In the genomic region with DNA sequence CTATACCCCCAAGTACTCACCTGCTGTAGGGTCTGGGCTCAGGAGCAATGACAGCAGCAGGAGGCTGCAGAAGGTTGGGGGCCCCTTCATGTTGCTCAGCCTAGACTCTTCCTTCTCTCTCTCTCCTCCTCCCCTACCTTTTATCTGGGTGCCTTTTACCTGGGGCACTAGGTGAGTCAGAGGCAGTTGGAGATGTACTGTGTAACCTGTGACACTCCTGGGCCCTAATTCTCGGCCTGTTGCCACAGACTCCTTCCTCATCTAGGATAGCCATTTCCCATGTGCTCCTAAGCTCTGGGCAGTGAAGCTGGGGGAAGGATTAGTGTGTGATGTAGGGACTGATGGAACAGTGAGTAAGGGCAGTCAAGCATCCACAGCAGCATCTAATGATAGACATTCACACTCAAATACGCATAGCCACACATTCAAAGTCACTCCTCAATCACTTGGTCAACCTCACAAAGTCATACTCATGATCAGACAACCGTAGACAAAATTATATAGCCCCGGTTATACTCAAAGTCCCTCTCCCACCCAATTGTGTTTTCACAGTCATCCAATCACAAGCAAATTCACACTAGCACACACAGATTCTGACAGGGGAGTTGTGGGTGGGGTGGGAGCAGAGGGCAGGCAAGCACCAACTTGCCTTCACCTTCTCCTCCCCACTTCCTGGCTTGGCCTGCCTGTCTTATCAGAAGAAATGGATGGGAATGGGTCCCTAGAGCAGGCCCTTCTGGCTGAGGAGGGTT, we compare ENCODE assay signal across 14 cellular contexts. TPM values are rescaled to one million over a fixed set of nuclear protein-coding genes. Genes with fewer than 3 reads are reported as not detected.
A peak's percentile ranks its signal among the peaks of the same experiment; 100 is the strongest.
DNase-seq lines count a peak whose midpoint lies in the region; ATAC-seq and TF ChIP-seq lines count a peak whose summit lies in the region.
"Had no signal": no experiment of that assay in that cellular context is flagged by ENCODE, and none has a peak within 500 bp of the region (broad histone marks: within the 10 kb centered on the region; RNA-seq: fewer than 3 reads in every experiment).

TSS of gene CCL27 (minus strand) at position 114 of the 752 bp plus-strand sequence. CDS start at position 90, 24 bp downstream.

- H3K9me3 ChIP-seq in thymus (ENCODE audit: control insufficient read depth) (no peaks in the 10 kb centered on the region), mucosa of descending colon (no peaks in the 10 kb centered on the region)
- H3K9me3 ChIP-seq: prostate gland, SJSA1 had no signal

- peak within 1 kb of the TSS; percentile 80 for H3K27ac Mint-ChIP-seq in activated T-helper 1 cell treated with anti-CD3 and anti-CD28 coated beads, Interleukin-12 subunit alpha, Interleukin-12 subunit beta, Interleukin-2, Interleukin-4 antibody, amounts not matched to agents 30 ng/mL and 10 ng/mL and 1 ng/mL, durations not matched to agents 14 hours and 24 hours and 36 hours

- H3K4me3 ChIP-seq in thymus (ENCODE audit: low read length) = no peak within 1 kb of the TSS
- no peak within 1 kb of the TSS for H3K4me3 ChIP-seq in mucosa of descending colon
- H3K4me3 ChIP-seq: prostate gland, SJSA1 had no signal

- H3K27me3 ChIP-seq in thymus (ENCODE audit: control insufficient read depth, insufficient read depth) = no peaks in the 10 kb centered on the region
- H3K27me3 ChIP-seq: SJSA1 had no signal

- TF ChIP-seq CTCF in mucosa of descending colon (IDR thresholded peaks at IDR 0.05) = no peak

- H3K4me3 Mint-ChIP-seq in activated T-helper 1 cell treated with anti-CD3 and anti-CD28 coated beads, Interleukin-12 subunit alpha, Interleukin-12 subunit beta, Interleukin-2, Interleukin-4 antibody, amounts not matched to agents 30 ng/mL and 10 ng/mL and 1 ng/mL, durations not matched to agents 14 hours and 24 hours and 36 hours = peak within 1 kb of the TSS; percentile 9
- H3K4me3 Mint-ChIP-seq: dendritic cell treated with granulocyte-macrophage colony-stimulating factor and Interleukin-4, amounts not matched to agents 40 ng/mL and 50 ng/mL, for 4 days had no signal

- intact Hi-C loops in activated T-helper 1 cell treated with anti-CD3 and anti-CD28 coated beads, Interleukin-12 subunit alpha, Interleukin-12 subunit beta, Interleukin-2, Interleukin-4 antibody, amounts not matched to agents 30 ng/mL and 10 ng/mL and 1 ng/mL, durations not matched to agents 14 hours and 24 hours and 36 hours (cut with micrococcal nuclease) = loop anchor here (10.0 kb wide), 1 partner anchor 412 kb away; the partner anchor contains the start of genes FANCG and VCP
- intact Hi-C loops in mucosa of descending colon (cut with DNase I, micrococcal nuclease) = no loop called here

- peaks cover 15% of the 10 kb centered on the region for H3K36me3 Mint-ChIP-seq in activated T-helper 1 cell treated with anti-CD3 and anti-CD28 coated beads, Interleukin-12 subunit alpha, Interleukin-12 subunit beta, Interleukin-2, Interleukin-4 antibody, amounts not matched to agents 30 ng/mL and 10 ng/mL and 1 ng/mL, durations not matched to agents 14 hours and 24 hours and 36 hours (ENCODE audit: low read depth)

- H3K27me3 Mint-ChIP-seq in activated T-helper 1 cell treated with anti-CD3 and anti-CD28 coated beads, Interleukin-12 subunit alpha, Interleukin-12 subunit beta, Interleukin-2, Interleukin-4 antibody, amounts not matched to agents 30 ng/mL and 10 ng/mL and 1 ng/mL, durations not matched to agents 14 hours and 24 hours and 36 hours (ENCODE audit: insufficient read depth) = no peaks in the 10 kb centered on the region
- H3K27me3 Mint-ChIP-seq: dendritic cell treated with granulocyte-macrophage colony-stimulating factor and Interleukin-4, amounts not matched to agents 40 ng/mL and 50 ng/mL, for 4 days had no signal

- no peaks in the 10 kb centered on the region for H3K9me3 Mint-ChIP-seq in activated T-helper 1 cell treated with anti-CD3 and anti-CD28 coated beads, Interleukin-12 subunit alpha, Interleukin-12 subunit beta, Interleukin-2, Interleukin-4 antibody, amounts not matched to agents 30 ng/mL and 10 ng/mL and 1 ng/mL, durations not matched to agents 14 hours and 24 hours and 36 hours
- H3K9me3 Mint-ChIP-seq: dendritic cell treated with granulocyte-macrophage colony-stimulating factor and Interleukin-4, amounts not matched to agents 40 ng/mL and 50 ng/mL, for 4 days had no signal

- no peaks in the 10 kb centered on the region for H3K36me3 ChIP-seq in thymus (ENCODE audit: control insufficient read depth, insufficient read depth)
- peaks cover 3% of the 10 kb centered on the region for H3K36me3 ChIP-seq in mucosa of descending colon (ENCODE audit: low read depth)
- H3K36me3 ChIP-seq: prostate gland, SJSA1 had no signal

- peak within 1 kb of the TSS; percentile 19 for H3K27ac ChIP-seq in epithelial cell of prostate
- H3K27ac ChIP-seq in thymus (ENCODE audit: low read depth) = peak within 1 kb of the TSS; percentile 8
- H3K27ac ChIP-seq: SJSA1 had no signal

- 97% methylated on average over 4 of the region's 4 CpGs for WGBS in thymus

- no peak for ATAC-seq in mucosa of descending colon
- ATAC-seq: left colon had no signal

- DNase-seq in activated T-cell treated with anti-CD3 and anti-CD28 coated beads, Interleukin-2, amount 50 U/mL, for 1 hour = peak; percentile 32
- no peak for DNase-seq in activated T-cell treated with anti-CD3 and anti-CD28 coated beads, Interleukin-2, amount 50 U/mL, for 48 hours
- no peak for DNase-seq in activated T-helper 1 cell treated with anti-CD3 and anti-CD28 coated beads, Interleukin-12 subunit alpha, Interleukin-12 subunit beta, Interleukin-2, Interleukin-4 antibody, amounts not matched to agents 30 ng/mL and 10 ng/mL and 1 ng/mL, durations not matched to agents 14 hours and 24 hours and 36 hours (ENCODE audit: low spot score)
- DNase-seq in epithelial cell of prostate (ENCODE audit: low read depth, low spot score) = no peak
- DNase-seq in mucosa of descending colon = no peak
- DNase-seq in DMS79 (lab: John Stamatoyannopoulos, UW) = no peak
- DNase-seq in NCI-H2171 treated with DMSO at 0.1 percent for 48 hours (lab: John Stamatoyannopoulos, UW) = no peak
- DNase-seq: IMR-90, left colon, NCI-H1048 had no signal

- H3K4me1 ChIP-seq in thymus (ENCODE audit: control insufficient read depth, insufficient read depth, low read length) = peaks cover 19% of the 10 kb centered on the region
- peaks cover 11% of the 10 kb centered on the region for H3K4me1 ChIP-seq in mucosa of descending colon (ENCODE audit: low read depth)

- H3K4me1 Mint-ChIP-seq in activated T-helper 1 cell treated with anti-CD3 and anti-CD28 coated beads, Interleukin-12 subunit alpha, Interleukin-12 subunit beta, Interleukin-2, Interleukin-4 antibody, amounts not matched to agents 30 ng/mL and 10 ng/mL and 1 ng/mL, durations not matched to agents 14 hours and 24 hours and 36 hours (ENCODE audit: low read depth) = peaks cover 31% of the 10 kb centered on the region

RNA-seq across cellular contexts. Expression of gene CCL27, which starts in this region (rescaled TPM):
- 0.62 TPM in 1 of 2 replicates, not detected in the other for total RNA-seq in activated T-helper 1 cell treated with anti-CD3 and anti-CD28 coated beads, Interleukin-12 subunit alpha, Interleukin-12 subunit beta, Interleukin-2, Interleukin-4 antibody, amounts not matched to agents 30 ng/mL and 10 ng/mL and 1 ng/mL, durations not matched to agents 14 hours and 24 hours and 36 hours
- 48.4 TPM for polyA plus RNA-seq in thymus
- total RNA-seq in mucosa of descending colon = not detected
- total RNA-seq: left colon, prostate gland, SJSA1 had no signal
